In genomic region chr4:12138478-12138877, GRCh38 we compare ENCODE assay signal across 26 cellular contexts.
"Had no signal": no experiment of that assay in that cellular context is flagged by ENCODE, and none has a peak within 500 bp of the region (broad histone marks: within the 10 kb centered on the region; RNA-seq: fewer than 3 reads in every experiment).

No MANE protein-coding gene starts in this region.

- H3K27me3 Mint-ChIP-seq: activated B cell treated with CpG ODN at 0.5 μM for 24 hours; activated CD4-positive, alpha-beta T cell treated with anti-CD3 and anti-CD28 coated beads, Interleukin-2, amount 10 ng/mL, durations not matched to agents 24 days and 14 days; activated CD8-positive, alpha-beta memory T cell treated with anti-CD3 and anti-CD28 coated beads, Interleukin-2, amount 10 ng/mL, durations not matched to agents 7 days and 5 days; activated naive CD8-positive, alpha-beta T cell treated with anti-CD3 and anti-CD28 coated beads, Interleukin-2, amount 50 U/mL, for 24 hours; activated T-cell treated with anti-CD3 and anti-CD28 coated beads, Interleukin-2, amount 50 U/mL, for 24 hours; T-helper 17 cell had no signal

- DNase-seq: activated B cell treated with CpG ODN at 0.5 μM for 24 hours; activated CD4-positive, alpha-beta T cell treated with anti-CD3 and anti-CD28 coated beads for 1 hour; activated CD4-positive, alpha-beta T cell treated with anti-CD3 and anti-CD28 coated beads, Interleukin-2, amount 10 ng/mL, durations not matched to agents 24 days and 14 days; activated CD4-positive, alpha-beta T cell treated with anti-CD3 and anti-CD28 coated beads, Interleukin-2, amount 50 U/mL, for 48 hours; activated CD8-positive, alpha-beta memory T cell treated with anti-CD3 and anti-CD28 coated beads, Interleukin-2, amount 10 ng/mL, durations not matched to agents 7 days and 5 days; activated effector memory CD4-positive, alpha-beta T cell treated with Interleukin-2 at 50 U/mL for 16 hours; activated naive CD4-positive, alpha-beta T cell treated with Interleukin-2 at 50 U/mL for 16 hours; activated naive CD8-positive, alpha-beta T cell treated with anti-CD3 and anti-CD28 coated beads, Interleukin-2, amount 50 U/mL, for 24 hours; activated T-cell treated with anti-CD3 and anti-CD28 coated beads, Interleukin-2, amount 50 U/mL, for 24 hours; amniotic stem cell; body of pancreas; central memory CD4-positive, alpha-beta T cell; KG1; NCI-H1105 treated with DMSO at 0.1 percent for 48 hours; NCI-H1436 treated with DMSO at 0.1 percent for 48 hours; NCI-H187; NCI-H2081 treated with DMSO at 0.1 percent for 48 hours; NCI-H2227 treated with DMSO at 0.1 percent for 48 hours; NCI-H446 treated with DMSO at 0.1 percent for 48 hours; NCI-H82; PC-9; SHP77 treated with DMSO at 0.1 percent for 48 hours; T-helper 17 cell; T-helper 9 cell had no signal

- H3K27ac Mint-ChIP-seq: activated B cell treated with CpG ODN at 0.5 μM for 24 hours; activated CD4-positive, alpha-beta T cell treated with anti-CD3 and anti-CD28 coated beads, Interleukin-2, amount 10 ng/mL, durations not matched to agents 24 days and 14 days; activated CD8-positive, alpha-beta memory T cell treated with anti-CD3 and anti-CD28 coated beads, Interleukin-2, amount 10 ng/mL, durations not matched to agents 7 days and 5 days; activated naive CD4-positive, alpha-beta T cell treated with anti-CD3 and anti-CD28 coated beads, Interleukin-2, amount 50 U/mL, for 72 hours; activated naive CD8-positive, alpha-beta T cell treated with anti-CD3 and anti-CD28 coated beads, Interleukin-2, amount 50 U/mL, for 24 hours; activated T-cell treated with anti-CD3 and anti-CD28 coated beads, Interleukin-2, amount 50 U/mL, for 24 hours; activated T-helper 1 cell treated with anti-CD3 and anti-CD28 coated beads, Interleukin-12 subunit alpha, Interleukin-12 subunit beta, Interleukin-2, Interleukin-4 antibody, amounts not matched to agents 30 ng/mL and 10 ng/mL and 1 ng/mL, durations not matched to agents 14 hours and 24 hours and 36 hours; T-helper 17 cell had no signal

- ATAC-seq: activated CD8-positive, alpha-beta memory T cell treated with anti-CD3 and anti-CD28 coated beads, Interleukin-2, amount 10 ng/mL, durations not matched to agents 7 days and 5 days; activated naive CD4-positive, alpha-beta T cell treated with anti-CD3 and anti-CD28 coated beads, Interleukin-2, amount 50 U/mL, for 72 hours; activated naive CD8-positive, alpha-beta T cell treated with anti-CD3 and anti-CD28 coated beads, Interleukin-2, amount 50 U/mL, for 24 hours; body of pancreas; T-helper 17 cell had no signal

- H3K4me1 Mint-ChIP-seq: activated B cell treated with CpG ODN at 0.5 μM for 24 hours; activated CD4-positive, alpha-beta T cell treated with anti-CD3 and anti-CD28 coated beads, Interleukin-2, amount 10 ng/mL, durations not matched to agents 24 days and 14 days; activated CD8-positive, alpha-beta memory T cell treated with anti-CD3 and anti-CD28 coated beads, Interleukin-2, amount 10 ng/mL, durations not matched to agents 7 days and 5 days; activated naive CD8-positive, alpha-beta T cell treated with anti-CD3 and anti-CD28 coated beads, Interleukin-2, amount 50 U/mL, for 24 hours; T-helper 17 cell had no signal

- H3K36me3 Mint-ChIP-seq: activated CD8-positive, alpha-beta memory T cell treated with anti-CD3 and anti-CD28 coated beads, Interleukin-2, amount 10 ng/mL, durations not matched to agents 7 days and 5 days; activated naive CD4-positive, alpha-beta T cell treated with anti-CD3 and anti-CD28 coated beads, Interleukin-2, amount 50 U/mL, for 72 hours had no signal

- H3K4me3 Mint-ChIP-seq: activated B cell treated with CpG ODN at 0.5 μM for 24 hours; activated CD4-positive, alpha-beta T cell treated with anti-CD3 and anti-CD28 coated beads, Interleukin-2, amount 10 ng/mL, durations not matched to agents 24 days and 14 days; activated CD8-positive, alpha-beta memory T cell treated with anti-CD3 and anti-CD28 coated beads, Interleukin-2, amount 10 ng/mL, durations not matched to agents 7 days and 5 days; activated naive CD8-positive, alpha-beta T cell treated with anti-CD3 and anti-CD28 coated beads, Interleukin-2, amount 50 U/mL, for 24 hours; activated T-cell treated with anti-CD3 and anti-CD28 coated beads, Interleukin-2, amount 50 U/mL, for 24 hours; activated T-helper 1 cell treated with anti-CD3 and anti-CD28 coated beads, Interleukin-12 subunit alpha, Interleukin-12 subunit beta, Interleukin-2, Interleukin-4 antibody, amounts not matched to agents 30 ng/mL and 10 ng/mL and 1 ng/mL, durations not matched to agents 14 hours and 24 hours and 36 hours; T-helper 17 cell had no signal
